1 cellular context compared by ENCODE assay signal in the genomic region with DNA sequence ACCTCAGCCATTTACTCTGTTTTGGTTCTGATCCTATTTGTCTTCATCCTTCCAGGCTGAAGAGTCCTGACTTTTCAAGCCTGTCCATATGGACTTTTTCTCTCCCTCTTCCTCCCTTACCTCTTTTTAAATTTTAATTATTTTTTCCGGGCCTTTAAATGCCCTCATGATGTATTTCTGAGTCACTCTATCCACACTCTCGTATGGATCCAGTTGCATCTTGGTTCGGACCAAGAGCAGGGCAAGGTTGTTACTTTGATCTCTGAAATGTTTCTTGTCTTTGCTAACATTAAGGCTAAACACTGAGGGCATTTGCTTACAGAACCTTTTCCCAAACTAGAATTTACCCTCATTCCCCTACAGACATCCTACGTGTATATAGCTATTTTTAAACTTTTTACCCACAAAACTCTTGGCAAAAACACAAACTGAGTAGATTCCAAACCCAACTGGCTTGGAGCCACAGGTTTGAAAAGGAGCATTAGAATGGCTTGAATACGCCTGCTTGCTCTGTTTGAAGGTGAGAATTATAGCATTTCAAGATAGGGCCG.
TF ChIP-seq lines count a peak whose summit lies in the region.

No MANE protein-coding gene starts in this region.

TF ChIP-seq in IMR-90, 13 proteins besides CTCF, POLR2A, EP300 and RAD21:
- TF ChIP-seq, protein P1, sequence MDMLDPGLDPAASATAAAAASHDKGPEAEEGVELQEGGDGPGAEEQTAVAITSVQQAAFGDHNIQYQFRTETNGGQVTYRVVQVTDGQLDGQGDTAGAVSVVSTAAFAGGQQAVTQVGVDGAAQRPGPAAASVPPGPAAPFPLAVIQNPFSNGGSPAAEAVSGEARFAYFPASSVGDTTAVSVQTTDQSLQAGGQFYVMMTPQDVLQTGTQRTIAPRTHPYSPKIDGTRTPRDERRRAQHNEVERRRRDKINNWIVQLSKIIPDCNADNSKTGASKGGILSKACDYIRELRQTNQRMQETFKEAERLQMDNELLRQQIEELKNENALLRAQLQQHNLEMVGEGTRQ (IDR thresholded peaks at IDR 0.05; ENCODE audit: low read depth, low read length) = no peak
- TF ChIP-seq, protein P2, sequence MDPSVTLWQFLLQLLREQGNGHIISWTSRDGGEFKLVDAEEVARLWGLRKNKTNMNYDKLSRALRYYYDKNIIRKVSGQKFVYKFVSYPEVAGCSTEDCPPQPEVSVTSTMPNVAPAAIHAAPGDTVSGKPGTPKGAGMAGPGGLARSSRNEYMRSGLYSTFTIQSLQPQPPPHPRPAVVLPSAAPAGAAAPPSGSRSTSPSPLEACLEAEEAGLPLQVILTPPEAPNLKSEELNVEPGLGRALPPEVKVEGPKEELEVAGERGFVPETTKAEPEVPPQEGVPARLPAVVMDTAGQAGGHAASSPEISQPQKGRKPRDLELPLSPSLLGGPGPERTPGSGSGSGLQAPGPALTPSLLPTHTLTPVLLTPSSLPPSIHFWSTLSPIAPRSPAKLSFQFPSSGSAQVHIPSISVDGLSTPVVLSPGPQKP (IDR thresholded peaks at IDR 0.05; ENCODE audit: borderline replicate concordance, low read depth, low read length) = no peak
- TF ChIP-seq NFE2L2 (IDR thresholded peaks at IDR 0.05; ENCODE audit: low read depth, low read length) (no peak), CEBPB (IDR thresholded peaks at IDR 0.05; ENCODE audit: low read depth, low read length) (no peak), CHD1 (IDR thresholded peaks at IDR 0.05; ENCODE audit: low read depth, low read length) (no peak), RFX5 (IDR thresholded peaks at IDR 0.05; ENCODE audit: low read depth, low read length) (no peak), SMC3 (IDR thresholded peaks at IDR 0.05; ENCODE audit: low read depth, low read length) (no peak), MXI1 (IDR thresholded peaks at IDR 0.05; ENCODE audit: borderline replicate concordance, low read depth, low read length) (no peak)
